Comparison of ENCODE assay signal across 24 cellular contexts in genomic region chr16:87202346-87202745, GRCh38.
DNase-seq lines count a peak whose midpoint lies in the region; ATAC-seq and TF ChIP-seq lines count a peak whose summit lies in the region.
"Had no signal": no experiment of that assay in that cellular context is flagged by ENCODE, and none has a peak within 500 bp of the region (broad histone marks: within the 10 kb centered on the region; RNA-seq: fewer than 3 reads in every experiment).

No MANE protein-coding gene starts in this region.

- no peaks in the 10 kb centered on the region for H3K4me1 ChIP-seq in left ventricle myocardium inferior
- H3K4me1 ChIP-seq: body of pancreas, prostate gland had no signal

- DNase-seq in left ventricle myocardium inferior (no peak), left ventricle myocardium superior (no peak), astrocyte of the spinal cord (ENCODE audit: low read depth, low spot score) (peak; percentile 62), hepatic stellate cell (ENCODE audit: low spot score) (peak; percentile 55), DMS 273 treated with DMSO at 0.1 percent for 48 hours (lab: John Stamatoyannopoulos, UW) (no peak), lower leg skin (ENCODE audit: low spot score in 2 of 2) (no peak), NCI-H146 (lab: John Stamatoyannopoulos, UW) (no peak)
- DNase-seq: activated CD4-positive, alpha-beta T cell treated with anti-CD3 and anti-CD28 coated beads, Interleukin-2, amount 10 ng/mL, durations not matched to agents 24 days and 14 days; activated CD8-positive, alpha-beta memory T cell treated with anti-CD3 and anti-CD28 coated beads, Interleukin-2, amount 10 ng/mL, durations not matched to agents 7 days and 5 days; body of pancreas; Calu3; cortex of kidney; foreskin melanocyte; hippocampal formation; lower lobe of right lung; NCI-H526; stimulated activated CD4-positive, alpha-beta T cell treated with anti-CD3 and anti-CD28 coated beads, Interleukin-1b, Interleukin-23, amount 100 ng/mL, for 48 hours had no signal

- no peaks in the 10 kb centered on the region for H3K9me3 ChIP-seq in left ventricle myocardium inferior (replicated peaks)
- H3K9me3 ChIP-seq: BLaER1 treated with 17β-estradiol and CSF1 and Interleukin-3, amounts not matched to agents 10 nM and 100 nM; body of pancreas; lower lobe of right lung; prostate gland; suprapubic skin had no signal

- H3K27me3 ChIP-seq in left ventricle myocardium inferior (ENCODE audit: low read depth), result peaks cover 71% of the 10 kb centered on the region
- H3K27me3 ChIP-seq: BLaER1 treated with 17β-estradiol and CSF1 and Interleukin-3, amounts not matched to agents 10 nM and 100 nM; body of pancreas had no signal

- H3K27ac ChIP-seq in left ventricle myocardium inferior (replicated peaks), result peak overlapping the region; percentile 38
- H3K27ac ChIP-seq: 22Rv1; BLaER1 treated with 17β-estradiol and CSF1 and Interleukin-3, amounts not matched to agents 10 nM and 100 nM; body of pancreas; lower lobe of right lung; prostate gland; SK-N-MC; suprapubic skin; VCaP had no signal

- in situ Hi-C loops in astrocyte of the spinal cord (cut with HindIII; ENCODE audit: low sequenced_read_pairs), result no loop called here

- no peak overlapping the region for H3K4me3 ChIP-seq in left ventricle myocardium inferior
- no peak overlapping the region for H3K4me3 ChIP-seq in astrocyte of the spinal cord (ENCODE audit: low read depth, low read length)
- no peak overlapping the region for H3K4me3 ChIP-seq in lower leg skin (ENCODE audit: low read depth, poor library complexity, severe bottlenecking)
- H3K4me3 ChIP-seq: BLaER1 treated with 17β-estradiol and CSF1 and Interleukin-3, amounts not matched to agents 10 nM and 100 nM; body of pancreas; lower lobe of right lung; prostate gland; SK-N-MC; suprapubic skin had no signal

- 67 to 85% methylated on average over 4 of the region's 4 CpGs for WGBS in lower leg skin, 2 donors

- no peak for TF ChIP-seq POLR2A in lower leg skin (IDR thresholded peaks at IDR 0.05)

- no peak for TF ChIP-seq CTCF in left ventricle myocardium inferior (IDR thresholded peaks at IDR 0.05; ENCODE audit: borderline replicate concordance)
- TF ChIP-seq CTCF in astrocyte of the spinal cord (IDR thresholded peaks at IDR 0.05; ENCODE audit: low read depth, low read length), result no peak
- no peak for TF ChIP-seq CTCF in lower leg skin (IDR thresholded peaks at IDR 0.05)

- ATAC-seq in left ventricle myocardium superior (no peak), HG03565 (IDR thresholded peaks at IDR 0.05; ENCODE audit: unreplicated experiment) (no peak)

- intact Hi-C loops in left ventricle myocardium inferior (cut with micrococcal nuclease) (no loop called here), left ventricle myocardium superior (cut with micrococcal nuclease) (no loop called here), lower leg skin (cut with DNase I; ENCODE audit: low total_unique reads) (loop anchor here (10.0 kb wide), 1 partner anchor 72 kb away; no protein-coding TSS in a partner anchor)

- no peaks in the 10 kb centered on the region for H3K36me3 ChIP-seq in left ventricle myocardium inferior
- H3K36me3 ChIP-seq: BLaER1 treated with 17β-estradiol and CSF1 and Interleukin-3, amounts not matched to agents 10 nM and 100 nM; lower lobe of right lung; prostate gland; suprapubic skin had no signal

Comparison
In these comparisons a context has a peak if more than half of its experiments do, and no peak if none do; other contexts are left out.
1. DNase-seq: peak in astrocyte of the spinal cord (single experiment) and hepatic stellate cell (single experiment); none in left ventricle myocardium inferior (single experiment), left ventricle myocardium superior (single experiment), DMS 273 treated with DMSO at 0.1 percent for 48 hours (single experiment), lower leg skin (0 of 2) and NCI-H146 (single experiment).